ENCODE assay signal across 18 cellular contexts in genomic region chr2:42542871-42543270, GRCh38. TPM values are rescaled to one million over a fixed set of nuclear protein-coding genes. Genes with fewer than 3 reads are reported as not detected.
A peak's percentile ranks its signal among the peaks of the same experiment; 100 is the strongest.
DNase-seq lines count a peak whose midpoint lies in the region; FAIRE-seq and TF ChIP-seq lines count a peak whose summit lies in the region.
"Had no signal": no experiment of that assay in that cellular context is flagged by ENCODE, and none has a peak within 500 bp of the region (broad histone marks: within the 10 kb centered on the region; RNA-seq: fewer than 3 reads in every experiment).

No MANE protein-coding gene starts in this region.

- no peak overlapping the region for H3K14ac ChIP-seq in H9 (ENCODE audit: insufficient read depth, low read length)
- no peak overlapping the region for H3K14ac ChIP-seq in H1 (ENCODE audit: insufficient read length)

- DNase-seq in H9 (no peak), H1 (ENCODE audit: low read depth in 1 of 2, low spot score in 2 of 2) (no peak), NCI-H774 (lab: John Stamatoyannopoulos, UW) (no peak), RWPE1 (ENCODE audit: low spot score) (no peak), cerebellar cortex (ENCODE audit: low spot score) (no peak)
- DNase-seq: C1 segment of cervical spinal cord; Calu3; CD4-positive, alpha-beta memory T cell; COR-L47; DMS53; DMS79 treated with DMSO at 0.1 percent for 48 hours; GF-D8; HCEC 1CT had no signal

- H2BK5ac ChIP-seq in H9 (ENCODE audit: insufficient read length, low read length), result no peak overlapping the region
- H2BK5ac ChIP-seq in H1 (ENCODE audit: low read depth, low read length), result 0 out of 2 replicates have a peak overlapping the region, but pooled peaks have one; percentile 28

- H2AK5ac ChIP-seq in H9 (ENCODE audit: insufficient read length, low read length) (no peak overlapping the region), H1 (ENCODE audit: low read depth, low read length) (no peak overlapping the region)

- TF ChIP-seq POLR2A in H1 (IDR thresholded peaks at IDR 0.05; ENCODE audit: control extremely low read depth in 1 of 2, low read depth in 2 of 2, low read length in 2 of 2), result no peak

- H2BK20ac ChIP-seq in H9 (ENCODE audit: low read depth, low read length, poor library complexity, severe bottlenecking), result no peak overlapping the region
- 0 out of 2 replicates have a peak overlapping the region, but pooled peaks have one; percentile 22 for H2BK20ac ChIP-seq in H1 (ENCODE audit: low read length)

- FAIRE-seq in H1 (lab: Jason Lieb, UNC), result no peak
- FAIRE-seq: GM12891, GM18507, GM19239 had no signal

- H2BK12ac ChIP-seq in H9 (ENCODE audit: insufficient read length, low read depth, low read length) (no peak overlapping the region), H1 (ENCODE audit: low read depth, low read length) (no peak overlapping the region)

- POLR2A ChIA-PET in H1 (lab: Charles Lee; ENCODE audit: partially characterized antibody), result interaction anchor here (0.6 to 1.5 kb wide), 5 partner anchors 9 to 112 kb away, joined by 3 to 5 read pairs (median 4); no protein-coding TSS in a partner anchor
- POLR2A ChIA-PET in RWPE1 (lab: Yijun Ruan, JAX; ENCODE audit: low non-redundant PET), result no interaction called here

- no peaks in the 10 kb centered on the region for H3K27me3 Mint-ChIP-seq in H9 (ENCODE audit: low read depth)
- H3K27me3 Mint-ChIP-seq: CD4-positive, alpha-beta memory T cell had no signal

- H4K20me1 ChIP-seq in H9 (ENCODE audit: control insufficient read depth, insufficient read depth, insufficient read length) (no peaks in the 10 kb centered on the region), H1 (replicated peaks in 1 of 2; ENCODE audit: control insufficient read depth in 1 of 2, insufficient read depth in 2 of 2, low read length in 2 of 2) (no peaks in the 10 kb centered on the region)

- H3K4me3 ChIP-seq in H1 (ENCODE audit: extremely low read depth in 1 of 4, insufficient read depth in 2 of 4, low read depth in 3 of 4, low read length in 4 of 4) (no peak overlapping the region), iPS-20b (ENCODE audit: low read length) (no peak overlapping the region)

- H3K79me2 ChIP-seq in H9 (ENCODE audit: insufficient read depth, low read length) (no peaks in the 10 kb centered on the region), H1 (ENCODE audit: control insufficient read depth in 1 of 2, insufficient read depth in 2 of 2, low read length in 2 of 2) (no peaks in the 10 kb centered on the region)

- no peak for TF ChIP-seq EP300 in H1 (IDR thresholded peaks at IDR 0.05; ENCODE audit: borderline replicate concordance in 1 of 2, low read depth in 2 of 2, low read length in 2 of 2)

- H3K23ac ChIP-seq in H9 (ENCODE audit: insufficient read length, low read depth, low read length), result no peak overlapping the region
- no peak overlapping the region for H3K23ac ChIP-seq in H1 (ENCODE audit: insufficient read length)

- H3K9me3 Mint-ChIP-seq in H9, result peaks cover 0 to 2% of the 10 kb centered on the region in 2 experiments; a peak in 1 of 5 replicates

- H3K27me3 ChIP-seq in H9 (ENCODE audit: insufficient read depth, low read length) (no peaks in the 10 kb centered on the region), H1 (replicated peaks in 1 of 4; ENCODE audit: control insufficient read depth in 3 of 4, extremely low read depth in 1 of 4, insufficient read depth in 3 of 4, low read length in 3 of 4) (no peaks in the 10 kb centered on the region), iPS-20b (ENCODE audit: insufficient read depth, low read length) (no peaks in the 10 kb centered on the region)

- H3K23me2 ChIP-seq in H9 (ENCODE audit: insufficient read length, low read depth, low read length, poor library complexity, severe bottlenecking) (no peaks in the 10 kb centered on the region), H1 (ENCODE audit: low read depth, low read length) (peaks cover 2% of the 10 kb centered on the region; the same call in 1 of the 2 replicates)

- peaks cover 7% of the 10 kb centered on the region for H3K4me1 ChIP-seq in H9 (ENCODE audit: insufficient read depth, low read length)
- peaks cover 4 to 24% (median 14%) of the 10 kb centered on the region in 4 experiments for H3K4me1 ChIP-seq in H1 (replicated peaks in 1 of 4; ENCODE audit: control insufficient read depth in 3 of 4, insufficient read depth in 4 of 4, low read length in 3 of 4)
- H3K4me1 ChIP-seq in iPS-20b (ENCODE audit: insufficient read depth, low read length), result peaks cover 31% of the 10 kb centered on the region

- no peak overlapping the region for H3K18ac ChIP-seq in H9 (ENCODE audit: insufficient read length, low read depth, low read length)
- H3K18ac ChIP-seq in H1 (ENCODE audit: extremely low read depth, low read length), result no peak overlapping the region

- TF ChIP-seq CTCF in H9 (conservative IDR thresholded peaks at IDR 0.05) (no peak), H1 (IDR thresholded peaks at IDR 0.05; ENCODE audit: control extremely low read depth in 1 of 3, insufficient read depth in 1 of 3, low read depth in 1 of 3, low read length in 3 of 3) (no peak), RWPE1 (conservative IDR thresholded peaks at IDR 0.05; ENCODE audit: low read depth) (no peak)

- H3K4ac ChIP-seq in H9 (ENCODE audit: low read depth, low read length) (no peak overlapping the region), H1 (replicated peaks; ENCODE audit: insufficient read length, low read depth, low read length) (no peak overlapping the region)

- H2AFZ ChIP-seq in H9 (ENCODE audit: low read length) (no peak overlapping the region), H1 (ENCODE audit: low read length) (no peak overlapping the region)

- WGBS in H9 (ENCODE audit: extremely low coverage, insufficient read length, low lambda C conversion rate), result no CpG with 5 or more reads among the region's 4 CpGs
- 57% methylated on average over 4 of the region's 4 CpGs; no CpG with 5 or more reads in 1 of the 2 experiments for WGBS in H1 (ENCODE audit: extremely low coverage in 1 of 2, insufficient coverage in 1 of 2, insufficient read length in 1 of 2, insufficient replicate concordance in 2 of 2, low coverage in 1 of 2, low lambda C conversion rate in 2 of 2, missing lambda C conversion rate in 1 of 2), 2 experiments

- H4K5ac ChIP-seq in H9 (ENCODE audit: insufficient read length, low read depth, low read length) (no peak overlapping the region), H1 (ENCODE audit: insufficient read length, low read depth, low read length) (no peak overlapping the region)

- H3K9me3 ChIP-seq in H9 (ENCODE audit: control insufficient read depth, low read depth, low read length) (no peaks in the 10 kb centered on the region), H1 (ENCODE audit: insufficient read depth in 2 of 2, low read depth in 1 of 2, low read length in 1 of 2) (no peaks in the 10 kb centered on the region), iPS-20b (ENCODE audit: insufficient read depth, low read depth, low read length) (no peaks in the 10 kb centered on the region)

- no peak overlapping the region for H3K9ac ChIP-seq in H9 (ENCODE audit: extremely low read depth, insufficient read length, low read length)
- H3K9ac ChIP-seq in H1 (replicated peaks in 1 of 4; ENCODE audit: extremely low read depth in 1 of 4, low read depth in 3 of 4, low read length in 3 of 4), result no peak overlapping the region
- no peak overlapping the region for H3K9ac ChIP-seq in iPS-20b (ENCODE audit: low read depth, low read length)

- no peaks in the 10 kb centered on the region for H3K36me3 ChIP-seq in H1 (ENCODE audit: control insufficient read depth in 2 of 4, insufficient read depth in 4 of 4, low read length in 3 of 4)
- no peaks in the 10 kb centered on the region for H3K36me3 ChIP-seq in iPS-20b (ENCODE audit: insufficient read depth, low read depth, low read length)

- H3K27ac Mint-ChIP-seq in H9, result peak overlapping the region; percentile 16 to 97 (median 38); a peak in 6 of 7 replicates
- H3K27ac Mint-ChIP-seq: CD4-positive, alpha-beta memory T cell had no signal

- H3K79me1 ChIP-seq in H9 (ENCODE audit: insufficient read depth, low read depth, low read length, poor library complexity, severe bottlenecking) (no peaks in the 10 kb centered on the region), H1 (ENCODE audit: low read depth, low read length) (no peaks in the 10 kb centered on the region)

- H4K8ac ChIP-seq in H9 (replicated peaks; ENCODE audit: insufficient read length, low read depth, low read length) (no peak overlapping the region), H1 (ENCODE audit: extremely low read depth, insufficient read depth, low read length) (no peak overlapping the region)

- H2BK15ac ChIP-seq in H9 (ENCODE audit: low read depth, low read length) (no peak overlapping the region), H1 (ENCODE audit: low read length) (no peak overlapping the region)

- CTCF ChIA-PET in H1 (lab: Charles Lee; ENCODE audit: partially characterized antibody), result interaction anchor here (0.7 to 1.6 kb wide), 4 partner anchors 22 to 79 kb away, joined by 3 to 4 read pairs (median 4); no protein-coding TSS in a partner anchor
- CTCF ChIA-PET in RWPE1 (lab: Yijun Ruan, JAX), result no interaction called here

- H3K4me2 ChIP-seq in H9 (ENCODE audit: insufficient read depth, insufficient read length, low read length) (no peak overlapping the region), H1 (ENCODE audit: insufficient read depth in 1 of 2, low read depth in 2 of 2, low read length in 2 of 2) (0 out of 4 replicates have a peak overlapping the region, but pooled peaks of 1 of the 2 experiments have one; percentile 6)

- H4K91ac ChIP-seq in H9 (ENCODE audit: insufficient read length, low read depth, low read length), result no peak overlapping the region
- H4K91ac ChIP-seq in H1 (replicated peaks; ENCODE audit: insufficient read length, low read length), result no peak overlapping the region

- TF ChIP-seq RAD21 in H1 (IDR thresholded peaks at IDR 0.05 in 1 of 2, conservative IDR thresholded peaks at IDR 0.05 in 1 of 2; ENCODE audit: low read depth in 2 of 2, low read length in 2 of 2), result no peak

- peaks cover 43 to 47% of the 10 kb centered on the region in 2 experiments for H3K4me1 Mint-ChIP-seq in H9
- H3K4me1 Mint-ChIP-seq: CD4-positive, alpha-beta memory T cell had no signal

- peaks cover 0 to 4% (median 3%) of the 10 kb centered on the region in 3 experiments; a peak in 3 of 7 replicates for H3K36me3 Mint-ChIP-seq in H9 (ENCODE audit: insufficient read depth in 1 of 3, low read depth in 3 of 3)
- H3K36me3 Mint-ChIP-seq: CD4-positive, alpha-beta memory T cell had no signal

- no peak overlapping the region for H3K27ac ChIP-seq in H9 (ENCODE audit: insufficient read length, low read depth, low read length)
- H3K27ac ChIP-seq in H1 (ENCODE audit: low read depth, low read length), result no peak overlapping the region
- H3K27ac ChIP-seq in iPS-20b (ENCODE audit: low read length), result peak overlapping the region; percentile 12
- H3K27ac ChIP-seq in RWPE1, result no peak overlapping the region

- H2BK120ac ChIP-seq in H9 (ENCODE audit: low read depth, low read length, poor library complexity, severe bottlenecking) (no peak overlapping the region), H1 (replicated peaks; ENCODE audit: low read depth, low read length) (no peak overlapping the region)

- no peak overlapping the region for H3K56ac ChIP-seq in H9 (ENCODE audit: insufficient read length, low read depth, low read length)
- no peak overlapping the region for H3K56ac ChIP-seq in H1 (replicated peaks; ENCODE audit: insufficient read length, low read depth, low read length)

- no peak overlapping the region for H3T11ph ChIP-seq in H9 (ENCODE audit: low read length)

- H3K4me3 Mint-ChIP-seq in H9, result no peak overlapping the region
- H3K4me3 Mint-ChIP-seq: CD4-positive, alpha-beta memory T cell had no signal

RNA-seq across cellular contexts. Expression of gene MTA3, which starts 25.6 kb away (rescaled TPM):
- 236 and 253 TPM in 2 replicates for total RNA-seq in H9 (2021)
- 184 and 197 TPM in 2 replicates for total RNA-seq in H1 (2021; fragmentation: NEBNext Ultra II Directional; extraction: Animal tissue kit (Norgen Biotek cat#: 25700))
- polyA plus RNA-seq in H1 (2011; rRNA removed), result 106 and 125 TPM in 2 replicates
- 153 TPM for polyA plus RNA-seq in H1 (2011; cell fraction: cytosol; rRNA removed)
- 79.8 TPM for polyA plus RNA-seq in H1 (2011; cell fraction: nucleus; rRNA removed)
- 146 to 179 TPM (median 156 TPM) in 4 replicates for polyA plus RNA-seq in H1 (2012, experiment 1 of 2)
- 33.2 TPM for polyA plus RNA-seq in H1 (2012, experiment 2 of 2)
- polyA plus RNA-seq in H1 (2013, experiment 1 of 2), result 117 TPM
- polyA plus RNA-seq in H1 (2013, experiment 2 of 2), result 125 TPM
- 124 and 135 TPM in 2 replicates for polyA minus RNA-seq in H1 (2011; rRNA and poly(A)+ RNA removed)
- polyA minus RNA-seq in H1 (2011; cell fraction: cytosol; rRNA and poly(A)+ RNA removed), result 72.2 TPM
- 120 TPM for polyA minus RNA-seq in H1 (2011; cell fraction: nucleus; rRNA and poly(A)+ RNA removed)

RNA-seq across cellular contexts. Expression of gene KCNG3, which starts 49.1 kb away (rescaled TPM):
- total RNA-seq in H9 (2021), result 16.5 and 17.0 TPM in 2 replicates
- total RNA-seq in H1 (2021; fragmentation: NEBNext Ultra II Directional; extraction: Animal tissue kit (Norgen Biotek cat#: 25700)), result 21.3 and 22.3 TPM in 2 replicates
- 7.8 and 8.1 TPM in 2 replicates for polyA plus RNA-seq in H1 (2011; rRNA removed)
- polyA plus RNA-seq in H1 (2011; cell fraction: cytosol; rRNA removed), result 9.0 TPM
- polyA plus RNA-seq in H1 (2011; cell fraction: nucleus; rRNA removed), result 8.7 TPM
- 3.8 to 5.6 TPM (median 4.6 TPM) in 4 replicates for polyA plus RNA-seq in H1 (2012, experiment 1 of 2)
- polyA plus RNA-seq in H1 (2012, experiment 2 of 2), result 0.76 TPM
- polyA plus RNA-seq in H1 (2013, experiment 1 of 2), result 3.3 TPM
- 3.3 TPM for polyA plus RNA-seq in H1 (2013, experiment 2 of 2)
- 27.2 and 35.7 TPM in 2 replicates for polyA minus RNA-seq in H1 (2011; rRNA and poly(A)+ RNA removed)
- polyA minus RNA-seq in H1 (2011; cell fraction: cytosol; rRNA and poly(A)+ RNA removed), result 33.7 TPM
- 59.9 TPM for polyA minus RNA-seq in H1 (2011; cell fraction: nucleus; rRNA and poly(A)+ RNA removed)
- total RNA-seq: CD4-positive, alpha-beta memory T cell had no signal
- polyA plus RNA-seq: BJ; CD4-positive, alpha-beta memory T cell had no signal
